Comparison of ENCODE assay signal across 15 cellular contexts in the genomic region with DNA sequence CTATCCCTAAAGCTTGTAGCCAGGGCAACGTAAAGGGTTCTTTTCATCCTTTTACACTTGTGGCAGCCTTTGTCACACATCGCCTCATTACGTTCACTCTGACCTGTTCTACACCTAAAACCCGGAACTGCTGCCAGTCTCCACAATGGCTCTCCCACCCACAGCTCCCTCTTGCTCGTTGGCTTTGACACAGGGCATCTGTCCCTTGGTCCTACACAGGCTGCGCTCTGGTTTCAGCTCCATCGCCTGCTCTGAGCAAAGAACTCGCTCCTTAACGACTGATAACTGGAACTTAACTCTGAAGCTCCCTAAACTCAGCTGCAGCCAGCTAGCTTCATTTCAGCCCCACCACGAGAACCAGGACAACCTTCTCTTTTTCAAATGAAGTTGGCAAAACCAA.
"Had no signal": no experiment of that assay in that cellular context is flagged by ENCODE, and none has a peak within 500 bp of the region (broad histone marks: within the 10 kb centered on the region; RNA-seq: fewer than 3 reads in every experiment).

No MANE protein-coding gene starts in this region.

- H3K27ac ChIP-seq: ascending aorta, cardiac muscle cell, colonic mucosa, gastrocnemius medialis, heart right ventricle, pancreas, stomach, thoracic aorta had no signal

- H3K27me3 ChIP-seq: ascending aorta, cardiac muscle cell, colonic mucosa, gastrocnemius medialis, heart right ventricle, pancreas, stomach had no signal

- H3K4me3 Mint-ChIP-seq: activated CD4-positive, alpha-beta T cell treated with anti-CD3 and anti-CD28 coated beads, Interleukin-2, amount 10 ng/mL, durations not matched to agents 24 days and 14 days; activated naive CD8-positive, alpha-beta T cell treated with anti-CD3 and anti-CD28 coated beads, Interleukin-2, amount 50 U/mL, for 24 hours; activated T-helper 1 cell treated with anti-CD3 and anti-CD28 coated beads, Interleukin-12 subunit alpha, Interleukin-12 subunit beta, Interleukin-2, Interleukin-4 antibody, amounts not matched to agents 30 ng/mL and 10 ng/mL and 1 ng/mL, durations not matched to agents 14 hours and 24 hours and 36 hours; neural crest cell had no signal

- H3K4me1 ChIP-seq: ascending aorta, colonic mucosa, gastrocnemius medialis, heart right ventricle, stomach had no signal

- ATAC-seq: activated naive CD8-positive, alpha-beta T cell treated with anti-CD3 and anti-CD28 coated beads, Interleukin-2, amount 50 U/mL, for 24 hours; gastrocnemius medialis; heart right ventricle had no signal

- H3K9me3 Mint-ChIP-seq: activated CD4-positive, alpha-beta T cell treated with anti-CD3 and anti-CD28 coated beads, Interleukin-2, amount 10 ng/mL, durations not matched to agents 24 days and 14 days; activated T-helper 1 cell treated with anti-CD3 and anti-CD28 coated beads, Interleukin-12 subunit alpha, Interleukin-12 subunit beta, Interleukin-2, Interleukin-4 antibody, amounts not matched to agents 30 ng/mL and 10 ng/mL and 1 ng/mL, durations not matched to agents 14 hours and 24 hours and 36 hours; neural crest cell had no signal

- H3K36me3 ChIP-seq: ascending aorta, cardiac muscle cell, colonic mucosa, gastrocnemius medialis, heart right ventricle, pancreas, stomach, thoracic aorta had no signal

- DNase-seq: activated CD4-positive, alpha-beta T cell treated with anti-CD3 and anti-CD28 coated beads, Interleukin-2, amount 10 ng/mL, durations not matched to agents 24 days and 14 days; activated naive CD4-positive, alpha-beta T cell treated with Interleukin-2 at 50 U/mL for 16 hours; activated naive CD8-positive, alpha-beta T cell treated with anti-CD3 and anti-CD28 coated beads, Interleukin-2, amount 50 U/mL, for 24 hours; colonic mucosa; gastrocnemius medialis; heart right ventricle; pancreas; stimulated activated CD4-positive, alpha-beta T cell treated with anti-CD3 and anti-CD28 coated beads, Interleukin-4, amount 100 ng/mL, for 24 hours; stomach; T1000 had no signal

- H3K4me3 ChIP-seq: ascending aorta, cardiac muscle cell, colonic mucosa, gastrocnemius medialis, heart right ventricle, pancreas, stomach, thoracic aorta had no signal

- H3K9me3 ChIP-seq: ascending aorta, colonic mucosa, gastrocnemius medialis, pancreas, thoracic aorta had no signal

- H3K27ac Mint-ChIP-seq: activated CD4-positive, alpha-beta T cell treated with anti-CD3 and anti-CD28 coated beads, Interleukin-2, amount 10 ng/mL, durations not matched to agents 24 days and 14 days; activated naive CD8-positive, alpha-beta T cell treated with anti-CD3 and anti-CD28 coated beads, Interleukin-2, amount 50 U/mL, for 24 hours; activated T-helper 1 cell treated with anti-CD3 and anti-CD28 coated beads, Interleukin-12 subunit alpha, Interleukin-12 subunit beta, Interleukin-2, Interleukin-4 antibody, amounts not matched to agents 30 ng/mL and 10 ng/mL and 1 ng/mL, durations not matched to agents 14 hours and 24 hours and 36 hours had no signal

- H3K27me3 Mint-ChIP-seq: activated CD4-positive, alpha-beta T cell treated with anti-CD3 and anti-CD28 coated beads, Interleukin-2, amount 10 ng/mL, durations not matched to agents 24 days and 14 days; activated naive CD8-positive, alpha-beta T cell treated with anti-CD3 and anti-CD28 coated beads, Interleukin-2, amount 50 U/mL, for 24 hours had no signal

- H3K4me1 Mint-ChIP-seq: activated CD4-positive, alpha-beta T cell treated with anti-CD3 and anti-CD28 coated beads, Interleukin-2, amount 10 ng/mL, durations not matched to agents 24 days and 14 days; activated naive CD8-positive, alpha-beta T cell treated with anti-CD3 and anti-CD28 coated beads, Interleukin-2, amount 50 U/mL, for 24 hours had no signal
